ENCODE assay signal across 19 cellular contexts in genomic region chr22:30285846-30286200, GRCh38. TPM values are rescaled to one million over a fixed set of nuclear protein-coding genes. Genes with fewer than 3 reads are reported as not detected.
A peak's percentile ranks its signal among the peaks of the same experiment; 100 is the strongest.
DNase-seq lines count a peak whose midpoint lies in the region; ATAC-seq and TF ChIP-seq lines count a peak whose summit lies in the region.
"Had no signal": no experiment of that assay in that cellular context is flagged by ENCODE, and none has a peak within 500 bp of the region (broad histone marks: within the 10 kb centered on the region; RNA-seq: fewer than 3 reads in every experiment).

No MANE protein-coding gene starts in this region.

- H2AFZ ChIP-seq in IMR-90 (replicated peaks; ENCODE audit: low read length, poor library complexity) (peak overlapping the region; percentile 6), osteoblast (ENCODE audit: low read length) (no peak overlapping the region)

- no peaks in the 10 kb centered on the region for H3K79me2 ChIP-seq in osteoblast (ENCODE audit: insufficient read depth, low read length)

- no peak for TF ChIP-seq CTCF in heart right ventricle (IDR thresholded peaks at IDR 0.05)
- no peak for TF ChIP-seq CTCF in IMR-90 (conservative IDR thresholded peaks at IDR 0.05; ENCODE audit: low read depth, low read length)
- TF ChIP-seq CTCF in osteoblast (IDR thresholded peaks at IDR 0.05; ENCODE audit: extremely low read depth, low read depth, low read length), result no peak

- H3K36me3 ChIP-seq in heart right ventricle (peaks cover 0 to 32% (median 15%) of the 10 kb centered on the region in 9 donors), IMR-90 (ENCODE audit: control insufficient read depth, insufficient read depth, low read length) (peaks cover 24% of the 10 kb centered on the region), osteoblast (ENCODE audit: insufficient read depth, low read length) (no peaks in the 10 kb centered on the region)
- H3K36me3 ChIP-seq: BE2C had no signal

- H3K27ac Mint-ChIP-seq in T-helper 17 cell, result peak overlapping the region; percentile 79
- H3K27ac Mint-ChIP-seq: H9 had no signal

- no peak for TF ChIP-seq POLR2A in IMR-90 (IDR thresholded peaks at IDR 0.05; ENCODE audit: low read depth, low read length)

- H3K27me3 ChIP-seq in heart right ventricle (no peaks in the 10 kb centered on the region), IMR-90 (ENCODE audit: control insufficient read depth, insufficient read depth, low read length) (no peaks in the 10 kb centered on the region), osteoblast (ENCODE audit: insufficient read depth, low read length) (no peaks in the 10 kb centered on the region)
- H3K27me3 ChIP-seq: BE2C had no signal

- no peak overlapping the region for H3K9ac ChIP-seq in IMR-90 (ENCODE audit: low read depth, low read length)

- no peaks in the 10 kb centered on the region for H3K9me3 ChIP-seq in heart right ventricle
- H3K9me3 ChIP-seq in IMR-90 (ENCODE audit: control insufficient read depth, insufficient read depth, low read length), result no peaks in the 10 kb centered on the region
- no peaks in the 10 kb centered on the region for H3K9me3 ChIP-seq in T-helper 17 cell (ENCODE audit: control insufficient read depth, low read length, poor library complexity, severe bottlenecking)
- H3K9me3 ChIP-seq in osteoblast (ENCODE audit: low read depth, low read length), result no peaks in the 10 kb centered on the region
- H3K9me3 ChIP-seq: BE2C had no signal

- TF ChIP-seq RAD21 in IMR-90 (IDR thresholded peaks at IDR 0.05; ENCODE audit: low read length), result no peak

- H2BK20ac ChIP-seq in IMR-90 (ENCODE audit: low read depth, low read length), result no peak overlapping the region

- DNase-seq in Right ventricle myocardium inferior (ENCODE audit: missing footprints) (peak; percentile 54), heart right ventricle (no peak), IMR-90 (no peak), T-helper 17 cell (no peak), osteoblast (ENCODE audit: insufficient read length, low spot score, missing footprints) (peak; percentile 68), NK-92 (lab: John Stamatoyannopoulos, UW; ENCODE audit: unreplicated experiment) (no peak), HuH-7 (ENCODE audit: low spot score) (no peak)
- DNase-seq in activated naive CD4-positive, alpha-beta T cell treated with anti-CD3 and anti-CD28 coated beads, Interleukin-2, amount 50 U/mL, for 16 hours, result no peak
- DNase-seq: ACHN, BE2C, DMS153, DMS79, GF-D8, H9 had no signal

- H3K36me3 Mint-ChIP-seq in T-helper 17 cell (ENCODE audit: low read depth), result no peaks in the 10 kb centered on the region

- peak overlapping the region; percentile 48 for H2AK9ac ChIP-seq in IMR-90 (replicated peaks; ENCODE audit: low read depth, low read length, poor library complexity)

- peaks cover 35% of the 10 kb centered on the region for H3K4me1 Mint-ChIP-seq in T-helper 17 cell

- CTCF ChIA-PET in IMR-90 (lab: Yijun Ruan, JAX), result no interaction called here

- H3K4ac ChIP-seq in IMR-90 (ENCODE audit: low read depth, low read length), result no peak overlapping the region

- no peak overlapping the region for H2AK5ac ChIP-seq in IMR-90 (ENCODE audit: low read depth, low read length)

- ATAC-seq in Right ventricle myocardium inferior (no peak), heart right ventricle (no peak), IMR-90 (ENCODE audit: low read depth) (no peak), T-helper 17 cell (no peak)
- ATAC-seq: HepG2 had no signal

- H3K4me3 Mint-ChIP-seq in T-helper 17 cell, result no peak overlapping the region
- H3K4me3 Mint-ChIP-seq: CD14-positive monocyte, H9 had no signal

- H4K20me1 ChIP-seq in IMR-90 (ENCODE audit: insufficient read depth, low read length) (peaks cover 13% of the 10 kb centered on the region), osteoblast (ENCODE audit: insufficient read depth, low read length) (peaks cover 11% of the 10 kb centered on the region)

- no peak overlapping the region for H4K8ac ChIP-seq in IMR-90 (ENCODE audit: low read depth in 2 of 2, low read length in 2 of 2)

- H3K4me1 ChIP-seq in heart right ventricle (peaks cover 5 to 49% (median 24%) of the 10 kb centered on the region in 9 donors), IMR-90 (ENCODE audit: control insufficient read depth, insufficient read depth, low read length) (peaks cover 13% of the 10 kb centered on the region; the same call in 1 of the 2 replicates), osteoblast (ENCODE audit: insufficient read depth, low read length) (peaks cover 21% of the 10 kb centered on the region)

- no peak overlapping the region for H3K27ac ChIP-seq in heart right ventricle
- H3K27ac ChIP-seq in IMR-90 (ENCODE audit: insufficient read depth, low read length), result no peak overlapping the region
- H3K27ac ChIP-seq in osteoblast (ENCODE audit: low read depth, low read length), result no peak overlapping the region

- peaks cover 0 to 14% of the 10 kb centered on the region in 2 experiments; a peak in 3 of 4 replicates for H3K79me1 ChIP-seq in IMR-90 (ENCODE audit: low read depth in 1 of 2, low read length in 2 of 2)

- H3K23ac ChIP-seq in IMR-90 (ENCODE audit: low read depth, low read length), result no peak overlapping the region

- H3K27me3 Mint-ChIP-seq in T-helper 17 cell, result no peaks in the 10 kb centered on the region
- H3K27me3 Mint-ChIP-seq: CD4-positive, alpha-beta memory T cell had no signal

- no peak overlapping the region for H2BK5ac ChIP-seq in IMR-90 (ENCODE audit: low read depth, low read length, poor library complexity, severe bottlenecking)

- H3K4me2 ChIP-seq in IMR-90 (ENCODE audit: low read depth, low read length) (no peak overlapping the region), osteoblast (ENCODE audit: insufficient read depth, low read length) (no peak overlapping the region)

- BruUV-seq in IMR-90 (replicated peaks; lab: Mats Ljungman, UMichigan), result no TSS peak

- no peak overlapping the region for H4K91ac ChIP-seq in IMR-90 (ENCODE audit: insufficient read depth, low read depth, low read length)

- H3K56ac ChIP-seq in IMR-90 (ENCODE audit: extremely low read depth, insufficient read depth, low read length), result no peak overlapping the region

- H3K4me3 ChIP-seq in heart right ventricle, result no peak overlapping the region
- no peak overlapping the region for H3K4me3 ChIP-seq in IMR-90 (ENCODE audit: insufficient read depth, low read depth, low read length)
- H3K4me3 ChIP-seq in osteoblast (ENCODE audit: insufficient read depth, low read length), result no peak overlapping the region

- in situ Hi-C loops in IMR-90 (cut with MboI; ENCODE audit: low sequenced_read_pairs), result no loop called here

- intact Hi-C loops in Right ventricle myocardium inferior (cut with DNase I), result no loop called here
- intact Hi-C loops in heart right ventricle (cut with DNase I), result loop anchor here in 8 of 10 donors (2.0 to 10.0 kb wide), 7 partner anchors 23 to 103 kb away; partner anchors contain the start of genes RNF215 (in 3 of the 8), TBC1D10A (in 3 of the 8), CCDC157 (in 1 of the 8) and SF3A1 (in 1 of the 8)
- intact Hi-C loops in IMR-90 (cut with micrococcal nuclease), result no loop called here

- no peak overlapping the region for H3K14ac ChIP-seq in IMR-90 (replicated peaks; ENCODE audit: low read depth, low read length)

- peaks cover 4% of the 10 kb centered on the region for H3K9me1 ChIP-seq in IMR-90 (ENCODE audit: insufficient read depth, low read length)

- POLR2A ChIA-PET in IMR-90 (lab: Charles Lee; ENCODE audit: unreplicated experiment), result no interaction called here

- no peak overlapping the region for H2BK15ac ChIP-seq in IMR-90 (ENCODE audit: low read depth, low read length)

- no peak overlapping the region for H3K18ac ChIP-seq in IMR-90 (ENCODE audit: low read depth, low read length)

- 89 to 90% methylated on average over 8 of the region's 8 CpGs for WGBS in heart right ventricle, 2 donors
- WGBS in IMR-90 (ENCODE audit: extremely low coverage in 2 of 2, insufficient read length in 1 of 2), 2 experiments, result no CpG with 5 or more reads among the region's 8 CpGs

- dilution Hi-C loops in IMR-90 (cut with HindIII; ENCODE audit: low sequenced_read_pairs, unreplicated experiment), result no loop called here

- no peak overlapping the region for H2BK120ac ChIP-seq in IMR-90 (ENCODE audit: low read depth, low read length)

- no peak overlapping the region for H4K5ac ChIP-seq in IMR-90 (ENCODE audit: low read depth, low read length)

TF ChIP-seq in IMR-90, 13 proteins besides CTCF, POLR2A, EP300 and RAD21 (continues in another document):
- TF ChIP-seq FOS (IDR thresholded peaks at IDR 0.05; ENCODE audit: low read depth, low read length), result no peak

RNA-seq across cellular contexts. Expression of gene CASTOR1, which starts 3.5 kb away (rescaled TPM):
- total RNA-seq in Right ventricle myocardium inferior, result 8.2 TPM
- 1 to 10 TPM; 2.8 to 7.9 (median 5.4) TPM for total RNA-seq in heart right ventricle
- polyA plus RNA-seq in heart right ventricle, result 10 to 100 TPM; 13.9 to 14.7 TPM
- total RNA-seq in IMR-90 (2012; rRNA removed), result 10.6 and 11.7 TPM in 2 replicates
- 23.5 and 26.9 TPM in 2 replicates for polyA plus RNA-seq in IMR-90 (2012; rRNA removed)
- 11.4 and 33.1 TPM in 2 replicates for polyA plus RNA-seq in IMR-90 (2012; cell fraction: cytosol; rRNA removed)
- 55.8 and 106 TPM in 2 replicates for polyA plus RNA-seq in IMR-90 (2012; cell fraction: nucleus; rRNA removed; ENCODE audit: low replicate concordance)
- 10 to 100 TPM; 10.6 to 12.4 TPM for total RNA-seq in T-helper 17 cell
- 5.3 and 5.8 TPM in 2 replicates for total RNA-seq in osteoblast

RNA-seq across cellular contexts. Expression of gene OSM, which starts 19.2 kb away (rescaled TPM):
- total RNA-seq in Right ventricle myocardium inferior (0.19 TPM), heart right ventricle (1 to 10 TPM in 1 of 10 donors, under 1 TPM in 7, not detected in 2; 0.20 to 2.8 (median 0.44) TPM), IMR-90 (2012; rRNA removed) (not detected in 2 replicates), T-helper 17 cell (10 to 100 TPM; 29.1 to 35.2 TPM), osteoblast (not detected in 2 replicates)
- polyA plus RNA-seq in heart right ventricle (under 1 TPM in 1 of 2 donors, not detected in 1; 0.22 TPM), IMR-90 (2012; rRNA removed) (not detected in 2 replicates)
- 0.07 TPM in 1 of 2 replicates, not detected in the other for polyA plus RNA-seq in IMR-90 (2012; cell fraction: cytosol; rRNA removed)
- polyA plus RNA-seq in IMR-90 (2012; cell fraction: nucleus; rRNA removed; ENCODE audit: low replicate concordance), result 0.42 and 0.81 TPM in 2 replicates
- total RNA-seq: A172, H1, H9, HepG2 had no signal
- polyA plus RNA-seq: H1, HepG2 had no signal

RNA-seq across cellular contexts. Expression of gene LIF, which starts 39.3 kb away (rescaled TPM):
- 0.27 TPM for total RNA-seq in Right ventricle myocardium inferior
- total RNA-seq in heart right ventricle, result 1 to 10 TPM in 3 of 10 donors, under 1 TPM in 7; 0.17 to 8.8 (median 0.55) TPM
- polyA plus RNA-seq in heart right ventricle, result under 1 TPM; 0.45 to 0.51 TPM
- total RNA-seq in IMR-90 (2012; rRNA removed), result 79.4 and 130 TPM in 2 replicates
- 203 and 214 TPM in 2 replicates for polyA plus RNA-seq in IMR-90 (2012; rRNA removed)
- 41.6 and 110 TPM in 2 replicates for polyA plus RNA-seq in IMR-90 (2012; cell fraction: cytosol; rRNA removed)
- 1,609 and 2,085 TPM in 2 replicates for polyA plus RNA-seq in IMR-90 (2012; cell fraction: nucleus; rRNA removed; ENCODE audit: low replicate concordance)
- total RNA-seq in T-helper 17 cell, result 1 to 10 TPM; 1.8 to 5.3 TPM
- total RNA-seq in osteoblast, result 3.2 and 3.3 TPM in 2 replicates
- polyA plus RNA-seq: CD14-positive monocyte; CD4-positive, alpha-beta memory T cell had no signal

RNA-seq across cellular contexts. Expression of gene TBC1D10A, which starts 40.9 kb away (rescaled TPM):
- total RNA-seq in Right ventricle myocardium inferior, result 7.1 TPM
- total RNA-seq in heart right ventricle, result 1 to 10 TPM; 3.2 to 7.5 (median 5.6) TPM
- polyA plus RNA-seq in heart right ventricle, result 1 to 10 TPM; 6.9 to 9.5 TPM
- total RNA-seq in IMR-90 (2012; rRNA removed), result 16.3 and 18.9 TPM in 2 replicates
- 33.1 and 34.4 TPM in 2 replicates for polyA plus RNA-seq in IMR-90 (2012; rRNA removed)
- 22.6 and 33.5 TPM in 2 replicates for polyA plus RNA-seq in IMR-90 (2012; cell fraction: cytosol; rRNA removed)
- 55.4 and 88.5 TPM in 2 replicates for polyA plus RNA-seq in IMR-90 (2012; cell fraction: nucleus; rRNA removed; ENCODE audit: low replicate concordance)
- 10 to 100 TPM; 46.9 to 63.1 TPM for total RNA-seq in T-helper 17 cell
- total RNA-seq in osteoblast, result 30.6 and 32.9 TPM in 2 replicates

Comparison
In these comparisons a context has a peak if more than half of its experiments do, and no peak if none do; other contexts are left out.
1. DNase-seq: peak in Right ventricle myocardium inferior (single experiment) and osteoblast (single experiment); none in heart right ventricle (0 of 2), IMR-90 (single experiment), T-helper 17 cell (0 of 3), NK-92 (single experiment), HuH-7 (single experiment) and activated naive CD4-positive, alpha-beta T cell treated with anti-CD3 and anti-CD28 coated beads, Interleukin-2, amount 50 U/mL, for 16 hours (single experiment).
2. intact Hi-C loops: an anchor here in heart right ventricle (2.0 to 10.0 kb wide); none called in Right ventricle myocardium inferior and IMR-90.
3. RNA of gene OSM, which starts 19.2 kb away (total RNA-seq): 29.1 to 35.2 TPM in T-helper 17 cell; 0.20 to 2.8 TPM in heart right ventricle, 0.19 TPM in Right ventricle myocardium inferior (single experiment), not detected in IMR-90 and not detected in osteoblast; every median in the first group is over 4 times any median in the second.